28 cellular contexts compared by ENCODE assay signal in genomic region chr15:49709815-49710214, GRCh38.
"Had no signal": no experiment of that assay in that cellular context is flagged by ENCODE, and none has a peak within 500 bp of the region (broad histone marks: within the 10 kb centered on the region; RNA-seq: fewer than 3 reads in every experiment).

No MANE protein-coding gene starts in this region.

- H3K4me1 Mint-ChIP-seq: memory B cell; natural killer cell; neural crest cell; stimulated activated memory B cell treated with anti-CD40 and anti-IgM and Interleukin-4, amounts not matched to agents 10 μg/mL and 1 μg/mL and 100 μg/mL, for 72 hours had no signal

- H3K27ac ChIP-seq: epithelial cell of prostate, gastrocnemius medialis, ovary, psoas muscle, skin epidermis, spleen, testis, tibial artery had no signal

- ATAC-seq: esophagus mucosa; gastrocnemius medialis; left lobe of liver; natural killer cell; psoas muscle; stimulated activated memory B cell treated with anti-CD40 and anti-IgM and Interleukin-4, amounts not matched to agents 10 μg/mL and 1 μg/mL and 100 μg/mL, for 72 hours; stimulated activated naive CD8-positive, alpha-beta T cell treated with anti-CD3 and anti-CD28 coated beads, Interleukin-15, Interleukin-2, amounts not matched to agents 100 U/mL and 50 U/mL, for 24 hours had no signal

- H3K36me3 ChIP-seq: gastrocnemius medialis, ovary, spleen, tibial artery had no signal

- H3K4me1 ChIP-seq: gastrocnemius medialis, psoas muscle, testis, tibial artery had no signal

- H3K27me3 Mint-ChIP-seq: stimulated activated memory B cell treated with anti-CD40 and anti-IgM and Interleukin-4, amounts not matched to agents 10 μg/mL and 1 μg/mL and 100 μg/mL, for 72 hours; type B pancreatic cell had no signal

- H3K36me3 Mint-ChIP-seq: type B pancreatic cell had no signal

- H3K4me3 ChIP-seq: gastrocnemius medialis, lung, ovary, psoas muscle, skin epidermis, spleen, testis, tibial artery had no signal

- H3K4me3 Mint-ChIP-seq: dendritic cell treated with granulocyte-macrophage colony-stimulating factor and Interleukin-4, amounts not matched to agents 40 ng/mL and 50 ng/mL, for 4 days; endodermal cell; memory B cell; natural killer cell; neural crest cell; stimulated activated memory B cell treated with anti-CD40 and anti-IgM and Interleukin-4, amounts not matched to agents 10 μg/mL and 1 μg/mL and 100 μg/mL, for 72 hours; type B pancreatic cell had no signal

- H3K9me3 ChIP-seq: ovary, testis had no signal

- DNase-seq: effector CD8-positive, alpha-beta T cell; endodermal cell; foreskin fibroblast; gastrocnemius medialis; head of caudate nucleus; kidney; natural killer cell; nucleus accumbens; ovary; posterior cingulate gyrus; psoas muscle; right cardiac atrium; spleen; stimulated activated CD4-positive, alpha-beta T cell treated with anti-CD3 and anti-CD28 coated beads, Interleukin-4, amount 100 ng/mL, for 4 hours; stimulated activated naive CD8-positive, alpha-beta T cell treated with anti-CD3 and anti-CD28 coated beads, Interleukin-15, Interleukin-2, amounts not matched to agents 100 U/mL and 50 U/mL, for 24 hours; substantia nigra; testis; tibial artery had no signal

- H3K27ac Mint-ChIP-seq: dendritic cell treated with granulocyte-macrophage colony-stimulating factor and Interleukin-4, amounts not matched to agents 40 ng/mL and 50 ng/mL, for 4 days; endodermal cell; memory B cell; natural killer cell; stimulated activated memory B cell treated with anti-CD40 and anti-IgM and Interleukin-4, amounts not matched to agents 10 μg/mL and 1 μg/mL and 100 μg/mL, for 72 hours; type B pancreatic cell had no signal

- H3K27me3 ChIP-seq: gastrocnemius medialis, ovary, spleen, testis, tibial artery had no signal
